Comparison of ENCODE assay signal across 8 cellular contexts in genomic region chr17:49548506-49549310, GRCh38. TPM values are rescaled to one million over a fixed set of nuclear protein-coding genes. Genes with fewer than 3 reads are reported as not detected.
DNase-seq lines count a peak whose midpoint lies in the region; ATAC-seq and TF ChIP-seq lines count a peak whose summit lies in the region.

No MANE protein-coding gene starts in this region.

- TF ChIP-seq CTCF in LNCAP (IDR thresholded peaks at IDR 0.05) (peak; percentile 62), coronary artery (IDR thresholded peaks at IDR 0.05) (peak; percentile 14)

- H3K27ac ChIP-seq in coronary artery, result no peak overlapping the region

- H3K4me3 ChIP-seq in coronary artery, result no peak overlapping the region

- ATAC-seq in HG03520 (IDR thresholded peaks at IDR 0.05; ENCODE audit: unreplicated experiment) (no peak), GM19467 (IDR thresholded peaks at IDR 0.05; ENCODE audit: unreplicated experiment) (no peak)

- peak; percentile 56 for DNase-seq in DMS53 (lab: John Stamatoyannopoulos, UW)
- no peak for DNase-seq in coronary artery (ENCODE audit: low spot score)
- DNase-seq in mesenteric fat pad (ENCODE audit: low spot score), result peak; percentile 86
- DNase-seq in stimulated activated CD4-positive, alpha-beta T cell treated with anti-CD3 and anti-CD28 coated beads, Interleukin-12 subunit alpha, Interleukin-12 subunit beta, amount 100 ng/mL, for 4 hours, result no peak
- DNase-seq in activated CD8-positive, alpha-beta memory T cell treated with anti-CD3 and anti-CD28 coated beads, Interleukin-2, amount 50 U/mL, for 48 hours, result no peak

RNA-seq across cellular contexts. Expression of gene NXPH3, which starts 27.0 kb away (rescaled TPM):
- total RNA-seq in mesenteric fat pad, result 3.8 TPM

RNA-seq across cellular contexts. Expression of gene NGFR, which starts 53.6 kb away (rescaled TPM):
- total RNA-seq in mesenteric fat pad, result 42.0 TPM

Comparison
In these comparisons a context has a peak if more than half of its experiments do, and no peak if none do; other contexts are left out.
1. DNase-seq: peak in DMS53 (single experiment) and mesenteric fat pad (single experiment); none in coronary artery (single experiment), stimulated activated CD4-positive, alpha-beta T cell treated with anti-CD3 and anti-CD28 coated beads, Interleukin-12 subunit alpha, Interleukin-12 subunit beta, amount 100 ng/mL, for 4 hours (single experiment) and activated CD8-positive, alpha-beta memory T cell treated with anti-CD3 and anti-CD28 coated beads, Interleukin-2, amount 50 U/mL, for 48 hours (single experiment).